ENCODE assay signal across 8 cellular contexts in the genomic region with DNA sequence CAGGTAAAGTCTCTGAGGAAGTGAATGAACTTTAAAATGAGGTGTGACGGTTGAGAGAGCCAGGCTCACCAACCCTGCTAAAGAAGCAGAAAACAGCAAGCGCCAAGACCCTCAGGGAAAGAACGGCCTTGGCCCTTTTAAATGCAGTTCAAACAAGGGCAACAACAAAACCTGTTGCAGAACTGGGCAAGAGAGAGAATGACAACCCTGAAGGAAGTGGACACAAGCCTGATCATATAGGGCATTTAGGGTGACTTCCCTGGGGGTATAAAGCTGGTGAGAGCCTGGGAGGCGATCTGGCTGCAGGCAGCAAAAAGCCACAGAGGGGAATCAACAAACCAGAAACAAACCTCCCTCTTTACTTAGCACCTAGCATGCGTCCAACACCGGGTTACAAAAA. TPM values are rescaled to one million over a fixed set of nuclear protein-coding genes. Genes with fewer than 3 reads are reported as not detected.
A peak's percentile ranks its signal among the peaks of the same experiment; 100 is the strongest.
DNase-seq lines count a peak whose midpoint lies in the region; ATAC-seq and TF ChIP-seq lines count a peak whose summit lies in the region.

No MANE protein-coding gene starts in this region.

- H3K4me3 ChIP-seq in AG09309 (ENCODE audit: control insufficient read depth, low read depth, low read length) (peak overlapping the region; percentile 81), KMS-11 (IDR thresholded peaks at IDR 0.05; ENCODE audit: insufficient read depth, low read depth, low read length) (peak overlapping the region; percentile 49)

- H3K9me3 Mint-ChIP-seq in dendritic cell treated with granulocyte-macrophage colony-stimulating factor and Interleukin-4, amounts not matched to agents 40 ng/mL and 50 ng/mL, for 4 days: no peaks in the 10 kb centered on the region
- peaks cover 7% of the 10 kb centered on the region for H3K9me3 Mint-ChIP-seq in natural killer cell treated with Interleukin-12 subunit alpha and Interleukin-12 subunit beta and Interleukin-15 and Interleukin-18, amount 100 ng/mL, for 72 hours

- peaks cover 32% of the 10 kb centered on the region for H3K36me3 Mint-ChIP-seq in dendritic cell treated with granulocyte-macrophage colony-stimulating factor and Interleukin-4, amounts not matched to agents 40 ng/mL and 50 ng/mL, for 4 days (ENCODE audit: low read depth)
- H3K36me3 Mint-ChIP-seq in natural killer cell treated with Interleukin-12 subunit alpha and Interleukin-12 subunit beta and Interleukin-15 and Interleukin-18, amount 100 ng/mL, for 72 hours: peaks cover 5% of the 10 kb centered on the region

- H3K4me1 Mint-ChIP-seq in dendritic cell treated with granulocyte-macrophage colony-stimulating factor and Interleukin-4, amounts not matched to agents 40 ng/mL and 50 ng/mL, for 4 days (ENCODE audit: low read depth): peaks cover 58% of the 10 kb centered on the region
- H3K4me1 Mint-ChIP-seq in natural killer cell treated with Interleukin-12 subunit alpha and Interleukin-12 subunit beta and Interleukin-15 and Interleukin-18, amount 100 ng/mL, for 72 hours (ENCODE audit: low read depth in 2 of 2): peaks cover 26 to 35% of the 10 kb centered on the region in 2 donors

- H3K4me2 ChIP-seq in KMS-11: peak overlapping the region; percentile 90

- no peak for TF ChIP-seq CTCF in AG09309 (IDR thresholded peaks at IDR 0.05; ENCODE audit: control insufficient read depth, insufficient read depth, low read depth, low read length, missing control alignments)
- no peak for TF ChIP-seq CTCF in KMS-11 (conservative IDR thresholded peaks at IDR 0.05; ENCODE audit: low read depth, low read length)

- DNase-seq in AG09309 (ENCODE audit: low read depth) (no peak), islet precursor cell (no peak), NCI-H1105 treated with DMSO at 0.1 percent for 48 hours (lab: John Stamatoyannopoulos, UW) (no peak), cortex of kidney (lab: John Stamatoyannopoulos, UW) (no peak)
- DNase-seq in natural killer cell treated with Interleukin-12 subunit alpha and Interleukin-12 subunit beta and Interleukin-15 and Interleukin-18, amount 100 ng/mL, for 72 hours (ENCODE audit: low spot score): no peak

- no peaks in the 10 kb centered on the region for H3K36me3 ChIP-seq in KMS-11 (ENCODE audit: insufficient read depth)

- H2AFZ ChIP-seq in KMS-11 (ENCODE audit: low read depth): peak overlapping the region; percentile 86

- H4K20me1 ChIP-seq in KMS-11 (ENCODE audit: insufficient read depth): no peaks in the 10 kb centered on the region

- peak overlapping the region; percentile 54; the same call in 1 of the 2 replicates for H3K9ac ChIP-seq in KMS-11

- H3K27me3 ChIP-seq in KMS-11 (ENCODE audit: insufficient read depth, low read depth): no peaks in the 10 kb centered on the region

- peak overlapping the region; percentile 89 for H3K27ac Mint-ChIP-seq in dendritic cell treated with granulocyte-macrophage colony-stimulating factor and Interleukin-4, amounts not matched to agents 40 ng/mL and 50 ng/mL, for 4 days
- H3K27ac Mint-ChIP-seq in natural killer cell treated with Interleukin-12 subunit alpha and Interleukin-12 subunit beta and Interleukin-15 and Interleukin-18, amount 100 ng/mL, for 72 hours: peak overlapping the region; percentile 61 to 75

- ATAC-seq in natural killer cell treated with Interleukin-12 subunit alpha and Interleukin-12 subunit beta and Interleukin-15 and Interleukin-18, amount 100 ng/mL, for 72 hours: no peak
- no peak for ATAC-seq in HG02970 (IDR thresholded peaks at IDR 0.05; ENCODE audit: low FRiP score, unreplicated experiment)

- peaks cover 12% of the 10 kb centered on the region for H3K4me1 ChIP-seq in KMS-11 (ENCODE audit: low read depth, poor library complexity, severe bottlenecking)

- peak overlapping the region; percentile 50; the same call in 1 of the 2 replicates for H3K27ac ChIP-seq in KMS-11

- H3K27me3 Mint-ChIP-seq in dendritic cell treated with granulocyte-macrophage colony-stimulating factor and Interleukin-4, amounts not matched to agents 40 ng/mL and 50 ng/mL, for 4 days: no peaks in the 10 kb centered on the region
- H3K27me3 Mint-ChIP-seq in natural killer cell treated with Interleukin-12 subunit alpha and Interleukin-12 subunit beta and Interleukin-15 and Interleukin-18, amount 100 ng/mL, for 72 hours: no peaks in the 10 kb centered on the region

- peak overlapping the region; percentile 85 for H3K4me3 Mint-ChIP-seq in dendritic cell treated with granulocyte-macrophage colony-stimulating factor and Interleukin-4, amounts not matched to agents 40 ng/mL and 50 ng/mL, for 4 days
- H3K4me3 Mint-ChIP-seq in natural killer cell treated with Interleukin-12 subunit alpha and Interleukin-12 subunit beta and Interleukin-15 and Interleukin-18, amount 100 ng/mL, for 72 hours: peak overlapping the region; percentile 99

- H3K79me2 ChIP-seq in KMS-11 (ENCODE audit: insufficient read depth, low read depth): peaks cover 9% of the 10 kb centered on the region; the same call in 1 of the 2 replicates

- intact Hi-C loops in dendritic cell treated with granulocyte-macrophage colony-stimulating factor and Interleukin-4, amounts not matched to agents 40 ng/mL and 50 ng/mL, for 4 days (cut with micrococcal nuclease): loop anchor here (5.0 kb wide), 1 partner anchor 345 kb away; no protein-coding TSS in a partner anchor

RNA-seq across cellular contexts. Expression of a gene that starts 1.0 kb away (rescaled TPM):
- 10 to 100 TPM; 11.3 to 26.8 TPM for total RNA-seq in natural killer cell treated with Interleukin-12 subunit alpha and Interleukin-12 subunit beta and Interleukin-15 and Interleukin-18, amount 100 ng/mL, for 72 hours
